ENCODE assay signal across 21 cellular contexts in genomic region chr2:206438196-206438727, GRCh38.
"Had no signal": no experiment of that assay in that cellular context is flagged by ENCODE, and none has a peak within 500 bp of the region (broad histone marks: within the 10 kb centered on the region; RNA-seq: fewer than 3 reads in every experiment).

No MANE protein-coding gene starts in this region.

- ATAC-seq: Panc1, Right ventricle myocardium inferior, SK-N-SH treated with all-trans-retinoic acid at 6 μM for 48 hours had no signal

- H3K27ac ChIP-seq: SJCRH30 had no signal

- H3K27me3 ChIP-seq: SJCRH30 had no signal

- H3K4me3 ChIP-seq: MG63, SJCRH30 had no signal

- DNase-seq: Karpas-422, KG1, MG63, NCI-H1092, NCI-H1105 treated with DMSO at 0.1 percent for 48 hours, NCI-H1417 treated with DMSO at 0.1 percent for 48 hours, NCI-H146, NCI-H1694 treated with DMSO at 0.1 percent for 48 hours, NCI-H1930, NCI-H2081, NCI-H2107, NCI-H2227 treated with DMSO at 0.1 percent for 48 hours, NCI-H524, NCI-H526 treated with DMSO at 0.1 percent for 48 hours, NCI-H774, SHP77 treated with DMSO at 0.1 percent for 48 hours, SJCRH30, T-helper 1 cell had no signal

- H3K4me1 ChIP-seq: SJCRH30 had no signal

- H3K36me3 ChIP-seq: MG63, SJCRH30 had no signal

- H3K9me3 ChIP-seq: MG63, SJCRH30 had no signal
